8 cellular contexts compared by ENCODE assay signal in genomic region chr12:57109207-57110160, GRCh38. TPM values are rescaled to one million over a fixed set of nuclear protein-coding genes. Genes with fewer than 3 reads are reported as not detected.
DNase-seq lines count a peak whose midpoint lies in the region; ATAC-seq and TF ChIP-seq lines count a peak whose summit lies in the region.

No MANE protein-coding gene starts in this region.

- peak overlapping the region; percentile 95 for H3K27ac Mint-ChIP-seq in dendritic cell treated with granulocyte-macrophage colony-stimulating factor and Interleukin-4, amounts not matched to agents 40 ng/mL and 50 ng/mL, for 4 days
- H3K27ac Mint-ChIP-seq in natural killer cell treated with Interleukin-12 subunit alpha and Interleukin-12 subunit beta and Interleukin-15 and Interleukin-18, amount 100 ng/mL, for 72 hours, result peak overlapping the region; percentile 85 to 95

- peak overlapping the region; percentile 86 for H3K4me3 ChIP-seq in AG09309 (ENCODE audit: control insufficient read depth, low read depth, low read length)

- intact Hi-C loops in dendritic cell treated with granulocyte-macrophage colony-stimulating factor and Interleukin-4, amounts not matched to agents 40 ng/mL and 50 ng/mL, for 4 days (cut with micrococcal nuclease), result loop anchor here (5.0 kb wide), 1 partner anchor 102 kb away; the partner anchor contains the start of gene ZBTB39

- H3K9me3 Mint-ChIP-seq in dendritic cell treated with granulocyte-macrophage colony-stimulating factor and Interleukin-4, amounts not matched to agents 40 ng/mL and 50 ng/mL, for 4 days, result no peaks in the 10 kb centered on the region
- H3K9me3 Mint-ChIP-seq in natural killer cell treated with Interleukin-12 subunit alpha and Interleukin-12 subunit beta and Interleukin-15 and Interleukin-18, amount 100 ng/mL, for 72 hours, result no peaks in the 10 kb centered on the region

- peak overlapping the region; percentile 98 for H3K4me3 Mint-ChIP-seq in dendritic cell treated with granulocyte-macrophage colony-stimulating factor and Interleukin-4, amounts not matched to agents 40 ng/mL and 50 ng/mL, for 4 days
- H3K4me3 Mint-ChIP-seq in natural killer cell treated with Interleukin-12 subunit alpha and Interleukin-12 subunit beta and Interleukin-15 and Interleukin-18, amount 100 ng/mL, for 72 hours, result peak overlapping the region; percentile 93

- H3K27ac ChIP-seq in KOPT-K1 (ENCODE audit: low read depth, low read length, poor library complexity, severe bottlenecking), result peak overlapping the region; percentile 89

- peaks cover 78% of the 10 kb centered on the region for H3K4me1 Mint-ChIP-seq in dendritic cell treated with granulocyte-macrophage colony-stimulating factor and Interleukin-4, amounts not matched to agents 40 ng/mL and 50 ng/mL, for 4 days (ENCODE audit: low read depth)
- H3K4me1 Mint-ChIP-seq in natural killer cell treated with Interleukin-12 subunit alpha and Interleukin-12 subunit beta and Interleukin-15 and Interleukin-18, amount 100 ng/mL, for 72 hours (ENCODE audit: low read depth in 2 of 2), result peaks cover 57% of the 10 kb centered on the region in 2 donors

- H3K36me3 Mint-ChIP-seq in dendritic cell treated with granulocyte-macrophage colony-stimulating factor and Interleukin-4, amounts not matched to agents 40 ng/mL and 50 ng/mL, for 4 days (ENCODE audit: low read depth), result peaks cover 70% of the 10 kb centered on the region
- H3K36me3 Mint-ChIP-seq in natural killer cell treated with Interleukin-12 subunit alpha and Interleukin-12 subunit beta and Interleukin-15 and Interleukin-18, amount 100 ng/mL, for 72 hours, result peaks cover 10% of the 10 kb centered on the region

- no peak for DNase-seq in AG09309 (ENCODE audit: low read depth)
- no peak for DNase-seq in natural killer cell treated with Interleukin-12 subunit alpha and Interleukin-12 subunit beta and Interleukin-15 and Interleukin-18, amount 100 ng/mL, for 72 hours (ENCODE audit: low spot score)

- peaks cover 40% of the 10 kb centered on the region for H3K36me3 ChIP-seq in KOPT-K1 (ENCODE audit: insufficient read depth, low read length)

- ATAC-seq in natural killer cell treated with Interleukin-12 subunit alpha and Interleukin-12 subunit beta and Interleukin-15 and Interleukin-18, amount 100 ng/mL, for 72 hours, result no peak
- ATAC-seq in HG03571 (IDR thresholded peaks at IDR 0.05; ENCODE audit: unreplicated experiment) (no peak), GM19324 (IDR thresholded peaks at IDR 0.05; ENCODE audit: low FRiP score, unreplicated experiment) (no peak), GM21381 (IDR thresholded peaks at IDR 0.05; ENCODE audit: unreplicated experiment) (no peak), GM21360 (IDR thresholded peaks at IDR 0.05; ENCODE audit: unreplicated experiment) (no peak)

- H3K27me3 Mint-ChIP-seq in dendritic cell treated with granulocyte-macrophage colony-stimulating factor and Interleukin-4, amounts not matched to agents 40 ng/mL and 50 ng/mL, for 4 days, result no peaks in the 10 kb centered on the region
- H3K27me3 Mint-ChIP-seq in natural killer cell treated with Interleukin-12 subunit alpha and Interleukin-12 subunit beta and Interleukin-15 and Interleukin-18, amount 100 ng/mL, for 72 hours, result no peaks in the 10 kb centered on the region

- no peak for TF ChIP-seq CTCF in AG09309 (IDR thresholded peaks at IDR 0.05; ENCODE audit: control insufficient read depth, insufficient read depth, low read depth, low read length, missing control alignments)

- no peaks in the 10 kb centered on the region for H3K9me3 ChIP-seq in KOPT-K1 (ENCODE audit: insufficient read depth, low read length, poor library complexity, severe bottlenecking)

RNA-seq across cellular contexts. Expression of gene STAT6, which starts 1.7 kb away (rescaled TPM):
- 100 to 1,000 TPM; 158 to 198 TPM for total RNA-seq in natural killer cell treated with Interleukin-12 subunit alpha and Interleukin-12 subunit beta and Interleukin-15 and Interleukin-18, amount 100 ng/mL, for 72 hours

RNA-seq across cellular contexts. Expression of gene LRP1, which starts 18.8 kb away (rescaled TPM):
- under 1 TPM; 0.42 to 0.45 TPM for total RNA-seq in natural killer cell treated with Interleukin-12 subunit alpha and Interleukin-12 subunit beta and Interleukin-15 and Interleukin-18, amount 100 ng/mL, for 72 hours

RNA-seq across cellular contexts. Expression of gene NAB2, which starts 20.6 kb away (rescaled TPM):
- 1 to 10 TPM; 7.7 to 8.0 TPM for total RNA-seq in natural killer cell treated with Interleukin-12 subunit alpha and Interleukin-12 subunit beta and Interleukin-15 and Interleukin-18, amount 100 ng/mL, for 72 hours

RNA-seq across cellular contexts. Expression of gene NEMP1, which starts 30.9 kb away (rescaled TPM):
- total RNA-seq in natural killer cell treated with Interleukin-12 subunit alpha and Interleukin-12 subunit beta and Interleukin-15 and Interleukin-18, amount 100 ng/mL, for 72 hours, result 10 to 100 TPM; 25.5 to 34.1 TPM

RNA-seq across cellular contexts. Expression of gene LRP1-AS, which starts 37.9 kb away (rescaled TPM):
- not detected for total RNA-seq in natural killer cell treated with Interleukin-12 subunit alpha and Interleukin-12 subunit beta and Interleukin-15 and Interleukin-18, amount 100 ng/mL, for 72 hours
